In the genomic region with DNA sequence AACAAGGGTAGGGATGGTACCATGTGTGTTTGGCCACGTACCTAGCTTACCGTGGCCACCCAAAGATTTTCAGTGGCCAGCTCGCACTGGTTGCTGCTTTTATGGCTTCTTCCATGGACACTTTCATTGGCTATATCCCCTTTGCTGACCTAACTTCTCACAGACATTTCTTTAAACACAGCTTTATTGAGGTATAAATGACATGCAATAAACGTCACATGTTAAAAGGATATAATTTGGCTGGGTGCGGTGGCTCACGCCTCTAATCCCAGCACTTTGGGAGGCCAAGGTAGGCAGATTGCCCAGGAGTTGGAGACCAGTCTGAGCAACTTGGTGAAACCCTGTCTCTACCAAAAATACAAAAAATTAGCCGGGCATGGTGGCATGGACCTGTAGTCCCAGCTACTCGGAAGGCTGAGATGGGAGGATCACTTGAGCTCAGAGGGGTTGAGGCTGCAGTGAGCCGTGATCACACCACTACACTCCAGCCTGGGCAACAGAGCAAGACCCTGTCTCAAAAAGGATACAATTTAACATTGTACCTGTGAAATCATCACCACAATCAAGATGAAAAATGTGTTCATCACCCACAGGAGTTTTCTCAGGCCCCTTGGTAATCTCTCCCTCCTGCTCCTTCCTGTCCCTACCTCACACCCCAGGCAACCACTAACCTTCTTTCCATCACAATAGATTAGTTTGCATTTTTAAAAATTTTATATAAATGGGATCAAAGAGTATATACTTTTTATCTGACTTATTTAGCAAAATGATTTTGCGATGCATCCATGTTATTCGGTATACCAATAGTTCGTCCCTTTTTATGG, we compare ENCODE assay signal across 10 cellular contexts.
DNase-seq lines count a peak whose midpoint lies in the region; ATAC-seq and TF ChIP-seq lines count a peak whose summit lies in the region.
"Had no signal": no experiment of that assay in that cellular context is flagged by ENCODE, and none has a peak within 500 bp of the region (broad histone marks: within the 10 kb centered on the region; RNA-seq: fewer than 3 reads in every experiment).

No MANE protein-coding gene starts in this region.

- H3K9me3 ChIP-seq in CD4-positive, alpha-beta memory T cell (ENCODE audit: control insufficient read depth in 1 of 2, low read length in 2 of 2) = no peaks in the 10 kb centered on the region
- H3K9me3 ChIP-seq in esophagus squamous epithelium = no peaks in the 10 kb centered on the region

- H3K27ac ChIP-seq in CD4-positive, alpha-beta memory T cell (ENCODE audit: low read depth, low read length) = peak overlapping the region; percentile 97
- H3K27ac ChIP-seq in esophagus squamous epithelium (peak overlapping the region; percentile 38 to 96 (median 92)), rectal smooth muscle tissue (ENCODE audit: low read depth, low read length) (peak overlapping the region; percentile 97)
- H3K27ac ChIP-seq: SK-N-MC had no signal

- no peaks in the 10 kb centered on the region for H3K36me3 ChIP-seq in CD4-positive, alpha-beta memory T cell (ENCODE audit: insufficient read depth, low read length)
- H3K36me3 ChIP-seq in esophagus squamous epithelium (no peaks in the 10 kb centered on the region), rectal smooth muscle tissue (ENCODE audit: control insufficient read depth, insufficient read depth, low read length) (no peaks in the 10 kb centered on the region)

- peak overlapping the region in 6 of 8 donors; percentile 25 to 87 (median 60) for H3K4me3 Mint-ChIP-seq in CD4-positive, alpha-beta memory T cell
- H3K4me3 Mint-ChIP-seq in WTC11 = no peak overlapping the region

- TF ChIP-seq POLR2A in esophagus squamous epithelium (IDR thresholded peaks at IDR 0.05) = no peak

- peaks cover 66 to 95% (median 81%) of the 10 kb centered on the region in 4 donors for H3K4me1 Mint-ChIP-seq in CD4-positive, alpha-beta memory T cell
- peaks cover 39% of the 10 kb centered on the region for H3K4me1 Mint-ChIP-seq in WTC11

- no peak overlapping the region for H3K4me3 ChIP-seq in CD4-positive, alpha-beta memory T cell (ENCODE audit: low read length in 2 of 2)
- H3K4me3 ChIP-seq in esophagus squamous epithelium (no peak overlapping the region), rectal smooth muscle tissue (ENCODE audit: low read length) (no peak overlapping the region)
- H3K4me3 ChIP-seq: SK-N-MC had no signal

- H3K27ac Mint-ChIP-seq in CD4-positive, alpha-beta memory T cell = peak overlapping the region; percentile 96 to 100 (median 100)
- no peak overlapping the region for H3K27ac Mint-ChIP-seq in WTC11

- TF ChIP-seq CTCF in WTC11 (IDR thresholded peaks at IDR 0.05) (no peak), esophagus squamous epithelium (IDR thresholded peaks at IDR 0.05) (no peak)

- H3K27me3 ChIP-seq in CD4-positive, alpha-beta memory T cell (ENCODE audit: insufficient read depth, low read length) = no peaks in the 10 kb centered on the region
- no peaks in the 10 kb centered on the region for H3K27me3 ChIP-seq in esophagus squamous epithelium
- no peaks in the 10 kb centered on the region for H3K27me3 ChIP-seq in rectal smooth muscle tissue (ENCODE audit: control insufficient read depth, insufficient read depth, low read length)

- POLR2A ChIA-PET in CD4-positive, alpha-beta memory T cell (lab: Charles Lee; ENCODE audit: partially characterized antibody) = interaction anchor here (1.2 to 7.9 kb wide), 7 partner anchors 11 to 136 kb away, joined by 3 to 97 read pairs (median 10); a partner anchor contains a TSS
- POLR2A ChIA-PET in WTC11 (lab: Charles Lee) = no interaction called here

- CTCF ChIA-PET in CD4-positive, alpha-beta memory T cell (lab: Charles Lee; ENCODE audit: partially characterized antibody) = interaction anchor here (1.1 to 7.8 kb wide), 4 partner anchors 15 to 56 kb away, joined by 3 to 114 read pairs (median 6); no protein-coding TSS in a partner anchor
- CTCF ChIA-PET in WTC11 (lab: Charles Lee) = interaction anchor here (2.0 kb wide), 1 partner anchor 29 kb away, joined by 8 read pairs; no protein-coding TSS in a partner anchor

- intact Hi-C loops in CD4-positive, alpha-beta memory T cell (cut with micrococcal nuclease) = loop anchor here (5.0 kb wide), 1 partner anchor 731 kb away; a partner anchor contains a TSS
- intact Hi-C loops in esophagus squamous epithelium (cut with DNase I) = no loop called here

- H3K27me3 Mint-ChIP-seq in CD4-positive, alpha-beta memory T cell = no peaks in the 10 kb centered on the region
- no peaks in the 10 kb centered on the region; the same call in 1 of the 2 replicates for H3K27me3 Mint-ChIP-seq in WTC11 (ENCODE audit: low read depth)

- no peak for DNase-seq in CD4-positive, alpha-beta memory T cell
- DNase-seq in WTC11 (ENCODE audit: low spot score) (no peak), esophagus squamous epithelium (lab: John Stamatoyannopoulos, UW) (no peak), MV-4-11 (lab: John Stamatoyannopoulos, UW) (no peak)
- DNase-seq in activated CD8-positive, alpha-beta memory T cell treated with anti-CD3 and anti-CD28 coated beads, Interleukin-2, amount 50 U/mL, for 4 hours = no peak
- DNase-seq in stimulated activated naive CD4-positive, alpha-beta T cell treated with Interleukin-2 at 50 U/mL for 16 hours (lab: John Stamatoyannopoulos, UW) = no peak
- DNase-seq: occipital lobe had no signal

- ATAC-seq in WTC11 (no peak), HG02852 (IDR thresholded peaks at IDR 0.05; ENCODE audit: unreplicated experiment) (no peak)

- peaks cover 0 to 9% of the 10 kb centered on the region in 2 donors for H3K36me3 Mint-ChIP-seq in CD4-positive, alpha-beta memory T cell
- no peaks in the 10 kb centered on the region for H3K36me3 Mint-ChIP-seq in WTC11

- peaks cover 0 to 3% (median 0%) of the 10 kb centered on the region in 8 donors for H3K9me3 Mint-ChIP-seq in CD4-positive, alpha-beta memory T cell
- H3K9me3 Mint-ChIP-seq in WTC11 = no peaks in the 10 kb centered on the region

- no peak overlapping the region for H3K9ac ChIP-seq in rectal smooth muscle tissue (ENCODE audit: low read length)

- 80 to 92% methylated on average over 9 to 12 of the region's 12 CpGs for WGBS in esophagus squamous epithelium, 2 donors

- peaks cover 91% of the 10 kb centered on the region for H3K4me1 ChIP-seq in CD4-positive, alpha-beta memory T cell (ENCODE audit: insufficient read depth, low read length)
- H3K4me1 ChIP-seq in esophagus squamous epithelium (peaks cover 34 to 91% (median 57%) of the 10 kb centered on the region in 3 donors), rectal smooth muscle tissue (ENCODE audit: control insufficient read depth, insufficient read depth, low read length) (peaks cover 48% of the 10 kb centered on the region)

TF ChIP-seq in WTC11, 78 proteins besides CTCF, POLR2A, EP300 and RAD21:
- no peak for TF ChIP-seq TCF7 (CRISPR knock-in tag; IDR thresholded peaks at IDR 0.05; ENCODE audit: low read depth)
- TF ChIP-seq ZNF121 (CRISPR knock-in tag; IDR thresholded peaks at IDR 0.05) = peak; percentile 87
